In the genomic region with DNA sequence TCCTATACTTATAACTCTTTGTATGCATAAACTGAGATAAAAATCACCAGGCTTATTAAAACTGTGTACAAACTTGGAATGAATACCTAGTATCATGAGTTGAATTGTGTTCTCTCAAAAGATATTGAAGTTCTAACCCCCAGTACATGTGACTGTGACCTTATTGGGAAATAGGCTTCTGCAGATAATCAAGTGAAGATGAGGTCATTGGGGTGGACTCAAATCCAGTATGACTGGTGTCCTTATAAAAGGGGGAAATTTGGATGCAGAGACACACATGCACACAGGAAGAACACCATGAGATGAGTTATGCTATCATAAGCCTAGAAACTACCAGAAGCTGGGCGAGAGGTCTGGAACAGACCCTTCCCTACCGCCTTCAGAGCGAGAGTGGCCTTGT, we compare ENCODE assay signal across 28 cellular contexts. TPM values are rescaled to one million over a fixed set of nuclear protein-coding genes. Genes with fewer than 3 reads are reported as not detected.
A peak's percentile ranks its signal among the peaks of the same experiment; 100 is the strongest.
DNase-seq lines count a peak whose midpoint lies in the region; FAIRE-seq and TF ChIP-seq lines count a peak whose summit lies in the region.
"Had no signal": no experiment of that assay in that cellular context is flagged by ENCODE, and none has a peak within 500 bp of the region (broad histone marks: within the 10 kb centered on the region; RNA-seq: fewer than 3 reads in every experiment).

No MANE protein-coding gene starts in this region.

- no TSS peak for BruUV-seq in MCF 10A (replicated peaks; lab: Mats Ljungman, UMichigan)

- no peak overlapping the region for H2BK15ac ChIP-seq in mesenchymal stem cell (ENCODE audit: low read depth, poor library complexity, severe bottlenecking)

- no peaks in the 10 kb centered on the region for H3K36me3 Mint-ChIP-seq in MCF 10A (ENCODE audit: insufficient read depth, unreplicated experiment)
- H3K36me3 Mint-ChIP-seq: CD14-positive monocyte had no signal

- H3K27ac Mint-ChIP-seq in MCF 10A (ENCODE audit: low read depth, unreplicated experiment): no peak overlapping the region
- H3K27ac Mint-ChIP-seq: CD14-positive monocyte; CD8-positive, alpha-beta memory T cell had no signal

- FAIRE-seq in GM19239 (lab: Jason Lieb, UNC): no peak
- FAIRE-seq: GM12878 had no signal

- H3K14ac ChIP-seq in mesenchymal stem cell (ENCODE audit: low read length in 2 of 2): no peak overlapping the region

- H3K4me1 Mint-ChIP-seq in MCF 10A (ENCODE audit: insufficient read depth, unreplicated experiment): peaks cover 5% of the 10 kb centered on the region

- peak overlapping the region; percentile 41 to 43 for H3K27ac ChIP-seq in breast epithelium
- no peak overlapping the region for H3K27ac ChIP-seq in mesenchymal stem cell (ENCODE audit: low read length, poor library complexity, severe bottlenecking)
- H3K27ac ChIP-seq in thyroid gland: no peak overlapping the region
- H3K27ac ChIP-seq: RWPE1 had no signal

- no peaks in the 10 kb centered on the region for H3K27me3 ChIP-seq in breast epithelium
- no peaks in the 10 kb centered on the region for H3K27me3 ChIP-seq in mesenchymal stem cell (ENCODE audit: control insufficient read depth in 1 of 2, insufficient read depth in 1 of 2, low read length in 2 of 2)
- H3K27me3 ChIP-seq in HAP-1 (ENCODE audit: low read depth): no peaks in the 10 kb centered on the region
- H3K27me3 ChIP-seq in thyroid gland: no peaks in the 10 kb centered on the region
- H3K27me3 ChIP-seq: BE2C had no signal

- no peak overlapping the region for H2BK12ac ChIP-seq in mesenchymal stem cell (ENCODE audit: low read length in 2 of 2)

- intact Hi-C loops in breast epithelium (cut with DNase I; ENCODE audit: low total_unique reads) (no loop called here), MCF 10A (cut with micrococcal nuclease) (no loop called here), thyroid gland (cut with DNase I) (no loop called here)

- no peak overlapping the region for H4K8ac ChIP-seq in mesenchymal stem cell (ENCODE audit: low read length)

- H2BK5ac ChIP-seq in mesenchymal stem cell (ENCODE audit: low read depth, low read length, poor library complexity, severe bottlenecking): no peak overlapping the region

- no peak overlapping the region for H4K91ac ChIP-seq in mesenchymal stem cell (ENCODE audit: low read length)

- TF ChIP-seq POLR2A in breast epithelium (IDR thresholded peaks at IDR 0.05) (no peak), thyroid gland (IDR thresholded peaks at IDR 0.05) (no peak)

- no peak for DNase-seq in breast epithelium (ENCODE audit: low spot score in 2 of 2)
- no peak for DNase-seq in MCF 10A (ENCODE audit: unreplicated experiment)
- DNase-seq in fibroblast of gingiva (ENCODE audit: low read depth): peak; percentile 3
- peak; percentile 20 for DNase-seq in mesenchymal stem cell
- no peak for DNase-seq in HAP-1 (ENCODE audit: low spot score in 2 of 2)
- no peak for DNase-seq in thyroid gland
- no peak for DNase-seq in stimulated activated CD4-positive, alpha-beta T cell treated with anti-CD3 and anti-CD28 coated beads, Interleukin-4, amount 100 ng/mL, for 24 hours
- no peak for DNase-seq in GM19239 (ENCODE audit: insufficient read length, low spot score)
- DNase-seq: 8988T; ACHN; BE2C; CD8-positive, alpha-beta memory T cell; DMS 273 treated with DMSO at 0.1 percent for 48 hours; DMS79; EL; GDM1; H7; KBM-7; MM.1S; NCI-H1048; NCI-H1417; NCI-H1694; NCI-H2029 treated with DMSO at 0.1 percent for 48 hours; NCI-H69; SHP77 had no signal

- H3K27me3 Mint-ChIP-seq in MCF 10A (ENCODE audit: insufficient read depth, unreplicated experiment): no peaks in the 10 kb centered on the region
- H3K27me3 Mint-ChIP-seq: CD8-positive, alpha-beta memory T cell had no signal

- no peak overlapping the region for H3K23ac ChIP-seq in mesenchymal stem cell (ENCODE audit: low read length in 2 of 2)

- H3K4ac ChIP-seq in mesenchymal stem cell (ENCODE audit: low read depth in 1 of 2, low read length in 2 of 2): no peak overlapping the region

- H2BK120ac ChIP-seq in mesenchymal stem cell (ENCODE audit: low read depth, low read length): no peak overlapping the region

- CTCF ChIA-PET in MCF 10A (lab: Yijun Ruan, JAX): interaction anchor here (0.6 kb wide), 1 partner anchor 299 kb away, joined by 3 read pairs; no protein-coding TSS in a partner anchor

- H3K9me3 ChIP-seq in breast epithelium (no peaks in the 10 kb centered on the region), mesenchymal stem cell (ENCODE audit: control insufficient read depth, low read length) (no peaks in the 10 kb centered on the region), HAP-1 (no peaks in the 10 kb centered on the region), thyroid gland (no peaks in the 10 kb centered on the region)
- H3K9me3 ChIP-seq: BE2C had no signal

- no peak overlapping the region for H3K4me2 ChIP-seq in mesenchymal stem cell (ENCODE audit: low read length, poor library complexity, severe bottlenecking)

- peaks cover 38% of the 10 kb centered on the region for H3K79me1 ChIP-seq in mesenchymal stem cell (replicated peaks; ENCODE audit: low read length, poor library complexity, severe bottlenecking)

- no peak overlapping the region for H3K9ac ChIP-seq in mesenchymal stem cell (ENCODE audit: low read length)

- in situ Hi-C loops in HAP-1 (cut with MboI; ENCODE audit: low sequenced_read_pairs): no loop called here

- H3K36me3 ChIP-seq in breast epithelium: no peaks in the 10 kb centered on the region
- peaks cover 0 to 4% of the 10 kb centered on the region in 2 experiments for H3K36me3 ChIP-seq in mesenchymal stem cell (ENCODE audit: control insufficient read depth in 1 of 2, insufficient read depth in 2 of 2, low read depth in 1 of 2, low read length in 2 of 2)
- H3K36me3 ChIP-seq in HAP-1 (replicated peaks): no peaks in the 10 kb centered on the region
- no peaks in the 10 kb centered on the region for H3K36me3 ChIP-seq in thyroid gland
- H3K36me3 ChIP-seq: BE2C had no signal

- POLR2A ChIA-PET in MCF 10A (lab: Yijun Ruan, JAX): interaction anchor here (1.7 kb wide), 1 partner anchor 7 kb away, joined by 5 read pairs; no protein-coding TSS in a partner anchor

- no peak overlapping the region for H3K4me3 ChIP-seq in breast epithelium
- H3K4me3 ChIP-seq in mesenchymal stem cell (ENCODE audit: insufficient read depth in 1 of 2, low read depth in 1 of 2, low read length in 2 of 2): no peak overlapping the region
- no peak overlapping the region for H3K4me3 ChIP-seq in HAP-1
- no peak overlapping the region for H3K4me3 ChIP-seq in thyroid gland (replicated peaks in 1 of 3)
- H3K4me3 ChIP-seq: GM12878 had no signal

- no peaks in the 10 kb centered on the region for H3K9me3 Mint-ChIP-seq in MCF 10A (ENCODE audit: unreplicated experiment)
- H3K9me3 Mint-ChIP-seq: CD8-positive, alpha-beta memory T cell had no signal

- no peak overlapping the region for H3K4me3 Mint-ChIP-seq in MCF 10A (ENCODE audit: unreplicated experiment)
- H3K4me3 Mint-ChIP-seq: CD14-positive monocyte; CD8-positive, alpha-beta memory T cell had no signal

- no peak overlapping the region for H2AK5ac ChIP-seq in mesenchymal stem cell (ENCODE audit: low read length, severe bottlenecking)

- H3K18ac ChIP-seq in mesenchymal stem cell (ENCODE audit: low read depth in 1 of 2, low read length in 2 of 2): no peak overlapping the region

- H2AFZ ChIP-seq in mesenchymal stem cell (ENCODE audit: low read depth, low read length): no peak overlapping the region

- H3K4me1 ChIP-seq in breast epithelium (no peaks in the 10 kb centered on the region), mesenchymal stem cell (ENCODE audit: control insufficient read depth, insufficient read depth, low read depth, low read length) (peaks cover under 1% of the 10 kb centered on the region), HAP-1 (peaks cover 3% of the 10 kb centered on the region; the same call in 1 of the 2 replicates), thyroid gland (peaks cover 38 to 50% of the 10 kb centered on the region in 2 donors)
- H3K4me1 ChIP-seq: BE2C had no signal

- TF ChIP-seq CTCF in breast epithelium (IDR thresholded peaks at IDR 0.05) (no peak), MCF 10A (IDR thresholded peaks at IDR 0.05; ENCODE audit: unreplicated experiment) (no peak), thyroid gland (IDR thresholded peaks at IDR 0.05) (no peak)

- 100% methylated on average over 3 of the region's 3 CpGs for WGBS in mesenchymal stem cell
- 98 to 100% methylated on average over 3 of the region's 3 CpGs for WGBS in thyroid gland, 2 donors

RNA-seq across cellular contexts. Expression of a gene that starts 26.2 kb away (rescaled TPM):
- total RNA-seq in breast epithelium (10 to 100 TPM; 18.6 to 21.1 (median 19.0) TPM), MCF 10A (2022) (11.3 and 22.4 TPM in 2 replicates), thyroid gland (10 to 100 TPM; 23.9 to 52.3 (median 29.3) TPM)
- 9.0 TPM for polyA plus RNA-seq in mesenchymal stem cell (2013, experiment 1 of 2)
- 7.6 TPM for polyA plus RNA-seq in mesenchymal stem cell (2013, experiment 2 of 2)
- polyA plus RNA-seq: CD14-positive monocyte had no signal

Comparison
In these comparisons a context has a peak if more than half of its experiments do, and no peak if none do; other contexts are left out.
1. DNase-seq: peak in fibroblast of gingiva (single experiment) and mesenchymal stem cell (single experiment); none in breast epithelium (0 of 2), MCF 10A (single experiment), HAP-1 (0 of 2), thyroid gland (0 of 2), stimulated activated CD4-positive, alpha-beta T cell treated with anti-CD3 and anti-CD28 coated beads, Interleukin-4, amount 100 ng/mL, for 24 hours (single experiment) and GM19239 (single experiment).
2. H3K27ac ChIP-seq: peak in breast epithelium (2 of 2); none in mesenchymal stem cell (single experiment) and thyroid gland (0 of 3).